Comparison of ENCODE assay signal across 24 cellular contexts in genomic region chr4:7359302-7360063, GRCh38.
A peak's percentile ranks its signal among the peaks of the same experiment; 100 is the strongest.
DNase-seq lines count a peak whose midpoint lies in the region; TF ChIP-seq lines count a peak whose summit lies in the region.
"Had no signal": no experiment of that assay in that cellular context is flagged by ENCODE, and none has a peak within 500 bp of the region (broad histone marks: within the 10 kb centered on the region; RNA-seq: fewer than 3 reads in every experiment).

No MANE protein-coding gene starts in this region.

- peaks cover 7% of the 10 kb centered on the region for H3F3A ChIP-seq in neural progenitor cell (ENCODE audit: low read depth)

- H3K9ac ChIP-seq in neural progenitor cell: no peak overlapping the region

- peaks cover 7% of the 10 kb centered on the region for H3K4me1 ChIP-seq in osteoblast (ENCODE audit: insufficient read depth, low read length)
- H3K4me1 ChIP-seq in neural progenitor cell: peaks cover 26% of the 10 kb centered on the region
- H3K4me1 ChIP-seq: vagina had no signal

- H4K20me1 ChIP-seq in osteoblast (ENCODE audit: insufficient read depth, low read length) (peaks cover 2% of the 10 kb centered on the region), neural progenitor cell (ENCODE audit: low read depth) (peaks cover 6% of the 10 kb centered on the region)

- no peaks in the 10 kb centered on the region for H3K79me2 ChIP-seq in osteoblast (ENCODE audit: insufficient read depth, low read length)
- H3K79me2 ChIP-seq in neural progenitor cell (ENCODE audit: low read depth): no peaks in the 10 kb centered on the region

- peak; percentile 57 for DNase-seq in NCI-H1105 treated with DMSO at 0.1 percent for 48 hours (lab: John Stamatoyannopoulos, UW)
- no peak for DNase-seq in NCI-H1105 (lab: John Stamatoyannopoulos, UW)
- DNase-seq in NCI-H2029 treated with DMSO at 0.1 percent for 48 hours (lab: John Stamatoyannopoulos, UW): peak; percentile 96
- peak; percentile 9 for DNase-seq in NCI-H748 treated with DMSO at 0.1 percent for 48 hours (lab: John Stamatoyannopoulos, UW)
- DNase-seq in osteoblast (ENCODE audit: insufficient read length, low spot score, missing footprints): peak; percentile 25
- DNase-seq in GM20000 (ENCODE audit: low spot score): no peak
- DNase-seq in neural progenitor cell (ENCODE audit: low spot score): no peak
- no peak for DNase-seq in D341Med (ENCODE audit: low spot score)
- DNase-seq: activated CD4-positive, alpha-beta T cell treated with anti-CD3 and anti-CD28 coated beads, Interleukin-2, amount 10 ng/mL, durations not matched to agents 7 days and 5 days; activated CD8-positive, alpha-beta memory T cell treated with anti-CD3 and anti-CD28 coated beads, Interleukin-2, amount 50 U/mL, for 48 hours; activated effector memory CD4-positive, alpha-beta T cell treated with Interleukin-2 at 50 U/mL for 16 hours; BE2C; foreskin melanocyte; IMR-90; left cardiac atrium; midbrain; NCI-H446 treated with DMSO at 0.1 percent for 48 hours; SJCRH30; small intestine; stimulated activated CD4-positive, alpha-beta T cell treated with anti-CD3 and anti-CD28 coated beads, Interleukin-2, amount 100 ng/mL, for 48 hours; stomach had no signal

- H3K27ac ChIP-seq in osteoblast (ENCODE audit: low read depth, low read length) (no peak overlapping the region), neural progenitor cell (no peak overlapping the region)
- H3K27ac ChIP-seq: epithelial cell of prostate, SJCRH30, stomach, vagina had no signal

- H3K9me3 Mint-ChIP-seq in neural progenitor cell: no peaks in the 10 kb centered on the region

- H3K9me3 ChIP-seq in osteoblast (ENCODE audit: low read depth, low read length) (no peaks in the 10 kb centered on the region), neural progenitor cell (ENCODE audit: low read depth) (no peaks in the 10 kb centered on the region)
- H3K9me3 ChIP-seq: BE2C, SJCRH30, stomach, vagina had no signal

- H3K36me3 ChIP-seq in osteoblast (ENCODE audit: insufficient read depth, low read length) (no peaks in the 10 kb centered on the region), neural progenitor cell (no peaks in the 10 kb centered on the region)
- H3K36me3 ChIP-seq: BE2C, SJCRH30, stomach, vagina had no signal

- H3K4me1 Mint-ChIP-seq in neural progenitor cell: peaks cover 26% of the 10 kb centered on the region
- H3K4me1 Mint-ChIP-seq: activated CD4-positive, alpha-beta T cell treated with anti-CD3 and anti-CD28 coated beads, Interleukin-2, amount 10 ng/mL, durations not matched to agents 7 days and 5 days had no signal

- H3K27me3 ChIP-seq in osteoblast (ENCODE audit: insufficient read depth, low read length) (peaks cover 4% of the 10 kb centered on the region), neural progenitor cell (no peaks in the 10 kb centered on the region)
- H3K27me3 ChIP-seq: BE2C, SJCRH30, stomach, vagina had no signal

- H2AFZ ChIP-seq in osteoblast (ENCODE audit: low read length): no peak overlapping the region
- no peak overlapping the region for H2AFZ ChIP-seq in neural progenitor cell (replicated peaks)

- H3K27me3 Mint-ChIP-seq in neural progenitor cell (ENCODE audit: insufficient read depth, low read depth): peaks cover 12% of the 10 kb centered on the region
- H3K27me3 Mint-ChIP-seq: activated CD4-positive, alpha-beta T cell treated with anti-CD3 and anti-CD28 coated beads, Interleukin-2, amount 10 ng/mL, durations not matched to agents 7 days and 5 days had no signal

- no peak overlapping the region for H3K4me2 ChIP-seq in osteoblast (ENCODE audit: insufficient read depth, low read length)
- no peak overlapping the region for H3K4me2 ChIP-seq in neural progenitor cell

- H3K36me3 Mint-ChIP-seq in neural progenitor cell: no peaks in the 10 kb centered on the region

- TF ChIP-seq CTCF in osteoblast (IDR thresholded peaks at IDR 0.05; ENCODE audit: extremely low read depth, low read depth, low read length) (no peak), GM20000 (IDR thresholded peaks at IDR 0.05; ENCODE audit: extremely low read depth, missing control alignments) (no peak), neural progenitor cell (IDR thresholded peaks at IDR 0.05) (no peak)

- H3K4me3 Mint-ChIP-seq in neural progenitor cell: no peak overlapping the region
- H3K4me3 Mint-ChIP-seq: activated CD4-positive, alpha-beta T cell treated with anti-CD3 and anti-CD28 coated beads, Interleukin-2, amount 10 ng/mL, durations not matched to agents 7 days and 5 days; T-helper 1 cell treated with Interleukin-12 subunit alpha and Interleukin-12 subunit beta and Interleukin-4 antibody, amounts not matched to agents 30 μg/mL and 1 μg/mL, for 36 hours had no signal

- H3K4me3 ChIP-seq in osteoblast (ENCODE audit: insufficient read depth, low read length) (no peak overlapping the region), neural progenitor cell (no peak overlapping the region)
- H3K4me3 ChIP-seq: SJCRH30, stomach, vagina had no signal

- H3K27ac Mint-ChIP-seq in neural progenitor cell: no peak overlapping the region
- H3K27ac Mint-ChIP-seq: activated CD4-positive, alpha-beta T cell treated with anti-CD3 and anti-CD28 coated beads, Interleukin-2, amount 10 ng/mL, durations not matched to agents 7 days and 5 days; T-helper 1 cell treated with Interleukin-12 subunit alpha and Interleukin-12 subunit beta and Interleukin-4 antibody, amounts not matched to agents 30 μg/mL and 1 μg/mL, for 36 hours had no signal

Comparison
In these comparisons a context has a peak if more than half of its experiments do, and no peak if none do; other contexts are left out.
1. DNase-seq: peak in NCI-H1105 treated with DMSO at 0.1 percent for 48 hours (single experiment), NCI-H2029 treated with DMSO at 0.1 percent for 48 hours (single experiment), NCI-H748 treated with DMSO at 0.1 percent for 48 hours (single experiment) and osteoblast (single experiment); none in NCI-H1105 (single experiment), GM20000 (single experiment), neural progenitor cell (single experiment) and D341Med (single experiment).